In genomic region chr1:15153184-15153841, GRCh38 we compare ENCODE assay signal across 8 cellular contexts. TPM values are rescaled to one million over a fixed set of nuclear protein-coding genes. Genes with fewer than 3 reads are reported as not detected.
DNase-seq lines count a peak whose midpoint lies in the region; ATAC-seq and TF ChIP-seq lines count a peak whose summit lies in the region.

TSS of gene TMEM51 (plus strand) at chr1:15153747. CDS start at chr1:15215088, 61,341 bp downstream.

- peaks cover 10% of the 10 kb centered on the region for H3K4me1 Mint-ChIP-seq in activated T-helper 17 cell treated with anti-CD3 and anti-CD28 coated beads, Interleukin-2, amount 50 U/mL, for 72 hours

- DNase-seq in NCI-H2107 (lab: John Stamatoyannopoulos, UW), result peak; percentile 30
- no peak for DNase-seq in NCI-H2107 treated with DMSO at 0.1 percent for 48 hours (lab: John Stamatoyannopoulos, UW; ENCODE audit: unreplicated experiment)
- DNase-seq in NCI-H1694 treated with DMSO at 0.1 percent for 48 hours (lab: John Stamatoyannopoulos, UW), result peak; percentile 27
- DNase-seq in head of caudate nucleus, result peak in 39 of 42 donors; percentile 20 to 71 (median 48)
- DNase-seq in omental fat pad (ENCODE audit: low spot score), result no peak
- DNase-seq in dedifferentiated amniotic fluid mesenchymal stem cell (ENCODE audit: extremely low spot score), result no peak
- no peak for DNase-seq in HUDEP-2 (lab: John Stamatoyannopoulos, UW; ENCODE audit: unreplicated experiment in 76 of 76)

- no peak for TF ChIP-seq CTCF in omental fat pad (IDR thresholded peaks at IDR 0.05)

- no peak within 1 kb of the TSS for H3K27ac Mint-ChIP-seq in activated T-helper 17 cell treated with anti-CD3 and anti-CD28 coated beads, Interleukin-2, amount 50 U/mL, for 72 hours

- H3K9me3 Mint-ChIP-seq in activated T-helper 17 cell treated with anti-CD3 and anti-CD28 coated beads, Interleukin-2, amount 50 U/mL, for 72 hours, result no peaks in the 10 kb centered on the region

- H3K4me3 Mint-ChIP-seq in activated T-helper 17 cell treated with anti-CD3 and anti-CD28 coated beads, Interleukin-2, amount 50 U/mL, for 72 hours, result peak within 1 kb of the TSS; percentile 42

- H3K27me3 Mint-ChIP-seq in activated T-helper 17 cell treated with anti-CD3 and anti-CD28 coated beads, Interleukin-2, amount 50 U/mL, for 72 hours, result peaks cover 47% of the 10 kb centered on the region

- intact Hi-C loops in head of caudate nucleus (cut with DNase I), result loop anchor here (5.0 kb wide), 1 partner anchor 119 kb away; no protein-coding TSS in a partner anchor

- no peak for ATAC-seq in activated T-helper 17 cell treated with anti-CD3 and anti-CD28 coated beads, Interleukin-2, amount 50 U/mL, for 72 hours (replicated peaks)
- ATAC-seq in omental fat pad (ENCODE audit: low FRiP score), result peak; percentile 31

- H3K36me3 Mint-ChIP-seq in activated T-helper 17 cell treated with anti-CD3 and anti-CD28 coated beads, Interleukin-2, amount 50 U/mL, for 72 hours (ENCODE audit: low read depth), result no peaks in the 10 kb centered on the region

RNA-seq across cellular contexts. Expression of gene TMEM51, which starts in this region (rescaled TPM):
- not detected for total RNA-seq in activated T-helper 17 cell treated with anti-CD3 and anti-CD28 coated beads, Interleukin-2, amount 50 U/mL, for 72 hours
- 1 to 10 TPM; 3.3 to 8.6 (median 4.4) TPM for total RNA-seq in omental fat pad

Comparison
In these comparisons a context has a peak if more than half of its experiments do, and no peak if none do; other contexts are left out.
1. RNA of gene TMEM51 (total RNA-seq): 3.3 to 8.6 TPM in omental fat pad; not detected in activated T-helper 17 cell treated with anti-CD3 and anti-CD28 coated beads, Interleukin-2, amount 50 U/mL, for 72 hours; every median in the first group is over 4 times any median in the second.
2. DNase-seq: peak in NCI-H2107 (single experiment), NCI-H1694 treated with DMSO at 0.1 percent for 48 hours (single experiment) and head of caudate nucleus (39 of 42); none in NCI-H2107 treated with DMSO at 0.1 percent for 48 hours (single experiment), omental fat pad (single experiment), dedifferentiated amniotic fluid mesenchymal stem cell (single experiment) and HUDEP-2 (0 of 76).